In genomic region chr3:185162634-185163033, GRCh38 we compare ENCODE assay signal across 23 cellular contexts. TPM values are rescaled to one million over a fixed set of nuclear protein-coding genes. Genes with fewer than 3 reads are reported as not detected.
DNase-seq lines count a peak whose midpoint lies in the region; ATAC-seq and TF ChIP-seq lines count a peak whose summit lies in the region.
"Had no signal": no experiment of that assay in that cellular context is flagged by ENCODE, and none has a peak within 500 bp of the region (broad histone marks: within the 10 kb centered on the region; RNA-seq: fewer than 3 reads in every experiment).

No MANE protein-coding gene starts in this region.

- intact Hi-C loops in IMR-90 (cut with micrococcal nuclease) (no loop called here), upper lobe of right lung (cut with DNase I) (no loop called here), testis (cut with DNase I; ENCODE audit: low total_unique reads) (no loop called here)

- H2AFZ ChIP-seq in GM23338 (peak overlapping the region; percentile 52; the same call in 1 of the 2 replicates), IMR-90 (replicated peaks; ENCODE audit: low read length, poor library complexity) (no peak overlapping the region)

- no peaks in the 10 kb centered on the region for H3F3A ChIP-seq in GM23338 (replicated peaks; ENCODE audit: low read depth)

- POLR2A ChIA-PET in IMR-90 (lab: Charles Lee; ENCODE audit: unreplicated experiment) = no interaction called here

- H4K20me1 ChIP-seq in GM23338 (replicated peaks; ENCODE audit: insufficient read depth) = no peaks in the 10 kb centered on the region
- H4K20me1 ChIP-seq in IMR-90 (ENCODE audit: insufficient read depth, low read length) = no peaks in the 10 kb centered on the region
- H4K20me1 ChIP-seq: BLaER1 had no signal

- peaks cover 2% of the 10 kb centered on the region for H3K27me3 Mint-ChIP-seq in GM23338 (ENCODE audit: insufficient read depth, low read depth, poor library complexity)

- H3K4me3 ChIP-seq in GM23338 = no peak overlapping the region
- H3K4me3 ChIP-seq in IMR-90 (ENCODE audit: insufficient read depth, low read depth, low read length) = no peak overlapping the region
- H3K4me3 ChIP-seq in upper lobe of right lung = no peak overlapping the region
- H3K4me3 ChIP-seq in testis = no peak overlapping the region
- H3K4me3 ChIP-seq: BLaER1 had no signal

- H2BK5ac ChIP-seq in IMR-90 (ENCODE audit: low read depth, low read length, poor library complexity, severe bottlenecking) = no peak overlapping the region

- H3K9me3 Mint-ChIP-seq in GM23338 = no peaks in the 10 kb centered on the region
- H3K9me3 Mint-ChIP-seq: CD4-positive, CD25-positive, alpha-beta regulatory T cell; CD8-positive, alpha-beta memory T cell had no signal

- H3K27ac ChIP-seq in GM23338 (ENCODE audit: low read depth) (no peak overlapping the region), IMR-90 (ENCODE audit: insufficient read depth, low read length) (no peak overlapping the region), upper lobe of right lung (no peak overlapping the region), testis (no peak overlapping the region)
- H3K27ac ChIP-seq: BLaER1 had no signal

- no peak overlapping the region for H3K4ac ChIP-seq in IMR-90 (ENCODE audit: low read depth, low read length)

- H2BK15ac ChIP-seq in IMR-90 (ENCODE audit: low read depth, low read length) = no peak overlapping the region

- peaks cover 5% of the 10 kb centered on the region; the same call in 1 of the 2 replicates for H3K9me2 ChIP-seq in GM23338 (ENCODE audit: insufficient read depth)

- H3K36me3 ChIP-seq in GM23338 (ENCODE audit: insufficient read depth) (no peaks in the 10 kb centered on the region), IMR-90 (ENCODE audit: control insufficient read depth, insufficient read depth, low read length) (no peaks in the 10 kb centered on the region), upper lobe of right lung (no peaks in the 10 kb centered on the region), testis (ENCODE audit: low read depth, missing control alignments) (no peaks in the 10 kb centered on the region)
- H3K36me3 ChIP-seq: BE2C, BLaER1 had no signal

- peaks cover 8% of the 10 kb centered on the region for H3K4me1 Mint-ChIP-seq in GM23338
- H3K4me1 Mint-ChIP-seq: CD14-positive monocyte; CD4-positive, alpha-beta memory T cell; CD4-positive, CD25-positive, alpha-beta regulatory T cell; CD8-positive, alpha-beta memory T cell had no signal

- H3K79me2 ChIP-seq in GM23338 (replicated peaks; ENCODE audit: insufficient read depth) = no peaks in the 10 kb centered on the region

- no peak overlapping the region for H3K27ac Mint-ChIP-seq in GM23338
- H3K27ac Mint-ChIP-seq: CD4-positive, alpha-beta memory T cell; CD4-positive, CD25-positive, alpha-beta regulatory T cell; CD8-positive, alpha-beta memory T cell had no signal

- no peak overlapping the region for H3K23ac ChIP-seq in IMR-90 (ENCODE audit: low read depth, low read length)

- no peak overlapping the region for H3K56ac ChIP-seq in IMR-90 (ENCODE audit: extremely low read depth, insufficient read depth, low read length)

- no peak overlapping the region for H4K5ac ChIP-seq in IMR-90 (ENCODE audit: low read depth, low read length)

- H3K9me1 ChIP-seq in IMR-90 (ENCODE audit: insufficient read depth, low read length) = no peaks in the 10 kb centered on the region

- TF ChIP-seq POLR2A in IMR-90 (IDR thresholded peaks at IDR 0.05; ENCODE audit: low read depth, low read length) (no peak), testis (IDR thresholded peaks at IDR 0.05) (no peak)

- no peak overlapping the region for H3K9ac ChIP-seq in IMR-90 (ENCODE audit: low read depth, low read length)
- H3K9ac ChIP-seq: BLaER1 had no signal

- no peaks in the 10 kb centered on the region for H3K36me3 Mint-ChIP-seq in GM23338 (ENCODE audit: low read depth)
- H3K36me3 Mint-ChIP-seq: CD14-positive monocyte; CD4-positive, alpha-beta memory T cell; CD4-positive, CD25-positive, alpha-beta regulatory T cell; CD8-positive, alpha-beta memory T cell had no signal

- H3K9me3 ChIP-seq in IMR-90 (ENCODE audit: control insufficient read depth, insufficient read depth, low read length) (no peaks in the 10 kb centered on the region), upper lobe of right lung (no peaks in the 10 kb centered on the region), testis (no peaks in the 10 kb centered on the region)
- H3K9me3 ChIP-seq: BE2C, BLaER1 had no signal

- H3K4me3 Mint-ChIP-seq in GM23338 = no peak overlapping the region
- H3K4me3 Mint-ChIP-seq: CD14-positive monocyte; CD4-positive, alpha-beta memory T cell; CD4-positive, CD25-positive, alpha-beta regulatory T cell; CD8-positive, alpha-beta memory T cell had no signal

- dilution Hi-C loops in IMR-90 (cut with HindIII; ENCODE audit: low sequenced_read_pairs, unreplicated experiment) = no loop called here

- H3K14ac ChIP-seq in IMR-90 (replicated peaks; ENCODE audit: low read depth, low read length) = no peak overlapping the region

- no peak for ATAC-seq in GM23338
- ATAC-seq in IMR-90 (ENCODE audit: low read depth) = no peak
- peak; percentile 42 for ATAC-seq in upper lobe of right lung

- WGBS in IMR-90 (ENCODE audit: extremely low coverage in 2 of 2, insufficient read length in 1 of 2), 2 experiments = 59% methylated on average over 5 of the region's 8 CpGs; no CpG with 5 or more reads in 1 of the 2 experiments
- 67 to 81% methylated on average over 7 to 8 of the region's 8 CpGs for WGBS in testis, 2 donors

- BruUV-seq in IMR-90 (replicated peaks; lab: Mats Ljungman, UMichigan) = no TSS peak

- H2BK20ac ChIP-seq in IMR-90 (ENCODE audit: low read depth, low read length) = no peak overlapping the region

- H2BK120ac ChIP-seq in IMR-90 (ENCODE audit: low read depth, low read length) = no peak overlapping the region

- H2AK9ac ChIP-seq in IMR-90 (replicated peaks; ENCODE audit: low read depth, low read length, poor library complexity) = no peak overlapping the region

- no peak for TF ChIP-seq RAD21 in IMR-90 (IDR thresholded peaks at IDR 0.05; ENCODE audit: low read length)

- no peak overlapping the region for H3K4me2 ChIP-seq in GM23338
- no peak overlapping the region for H3K4me2 ChIP-seq in IMR-90 (ENCODE audit: low read depth, low read length)
- H3K4me2 ChIP-seq: BLaER1 had no signal

- TF ChIP-seq CTCF in GM23338 (conservative IDR thresholded peaks at IDR 0.05; ENCODE audit: low read depth in 2 of 2) = no peak
- TF ChIP-seq CTCF in IMR-90 (conservative IDR thresholded peaks at IDR 0.05; ENCODE audit: low read depth, low read length) = no peak
- no peak for TF ChIP-seq CTCF in upper lobe of right lung (IDR thresholded peaks at IDR 0.05)
- no peak for TF ChIP-seq CTCF in testis (IDR thresholded peaks at IDR 0.05)

- DNase-seq in EL (peak; percentile 8), GM23338 (ENCODE audit: low spot score) (no peak), IMR-90 (no peak), upper lobe of right lung (no peak), testis (no peak), SK-N-DZ (ENCODE audit: low spot score) (no peak)
- no peak for DNase-seq in activated T-cell treated with anti-CD3 and anti-CD28 coated beads, Interleukin-2, amount 50 U/mL, for 1 hour
- DNase-seq: 8988T; ACHN; BE2C; C1 segment of cervical spinal cord; CD4-positive, alpha-beta memory T cell; CD4-positive, CD25-positive, alpha-beta regulatory T cell; CD8-positive, alpha-beta memory T cell; COR-L47; DMS 273 treated with DMSO at 0.1 percent for 48 hours; DMS153; DMS53; DMS79; DND-41; GF-D8 had no signal

- no peak overlapping the region for H2AK5ac ChIP-seq in IMR-90 (ENCODE audit: low read depth, low read length)

- H3K79me1 ChIP-seq in IMR-90 (ENCODE audit: low read depth in 1 of 2, low read length in 2 of 2) = no peaks in the 10 kb centered on the region

- no peaks in the 10 kb centered on the region for H3K27me3 ChIP-seq in GM23338 (ENCODE audit: insufficient read depth)
- H3K27me3 ChIP-seq in IMR-90 (ENCODE audit: control insufficient read depth, insufficient read depth, low read length) = peaks cover 28% of the 10 kb centered on the region
- H3K27me3 ChIP-seq in upper lobe of right lung = no peaks in the 10 kb centered on the region
- no peaks in the 10 kb centered on the region for H3K27me3 ChIP-seq in testis
- H3K27me3 ChIP-seq: BE2C, BLaER1 had no signal

- H3K4me1 ChIP-seq in GM23338 (ENCODE audit: insufficient read depth) = no peaks in the 10 kb centered on the region
- no peaks in the 10 kb centered on the region for H3K4me1 ChIP-seq in IMR-90 (ENCODE audit: control insufficient read depth, insufficient read depth, low read length)
- H3K4me1 ChIP-seq in upper lobe of right lung = no peaks in the 10 kb centered on the region
- no peaks in the 10 kb centered on the region for H3K4me1 ChIP-seq in testis
- H3K4me1 ChIP-seq: BE2C had no signal

- no peak overlapping the region for H3K18ac ChIP-seq in IMR-90 (ENCODE audit: low read depth, low read length)

- in situ Hi-C loops in IMR-90 (cut with MboI; ENCODE audit: low sequenced_read_pairs) = no loop called here

- CTCF ChIA-PET in IMR-90 (lab: Yijun Ruan, JAX) = interaction anchor here (1.0 kb wide), 1 partner anchor 78 kb away, joined by 3 read pairs; no protein-coding TSS in a partner anchor

- H4K91ac ChIP-seq in IMR-90 (ENCODE audit: insufficient read depth, low read depth, low read length) = no peak overlapping the region

- no peak overlapping the region for H4K8ac ChIP-seq in IMR-90 (ENCODE audit: low read depth in 2 of 2, low read length in 2 of 2)

TF ChIP-seq in GM23338, 12 proteins besides CTCF, POLR2A, EP300 and RAD21 (continues in another document):
- TF ChIP-seq NANOG (IDR thresholded peaks at IDR 0.05; ENCODE audit: borderline replicate concordance) = no peak
- TF ChIP-seq JUNB (IDR thresholded peaks at IDR 0.05; ENCODE audit: unreplicated experiment) = no peak
- TF ChIP-seq EZH2 (IDR thresholded peaks at IDR 0.05; ENCODE audit: low read depth, unreplicated experiment) = no peak

TF ChIP-seq in IMR-90, 13 proteins besides CTCF, POLR2A, EP300 and RAD21:
- peak; percentile 30; the same call in 1 of the 2 replicates for TF ChIP-seq CEBPB (IDR thresholded peaks at IDR 0.05; ENCODE audit: low read depth, low read length)
- TF ChIP-seq FOS (IDR thresholded peaks at IDR 0.05; ENCODE audit: low read depth, low read length) = no peak
- no peak for TF ChIP-seq SMC3 (IDR thresholded peaks at IDR 0.05; ENCODE audit: low read depth, low read length)
- no peak for TF ChIP-seq RCOR1 (IDR thresholded peaks at IDR 0.05; ENCODE audit: insufficient replicate concordance, low read length)
TF ChIP-seq in IMR-90: peak in this region for 1.

RNA-seq across cellular contexts. Expression of gene C3orf70, which starts 9.8 kb away (rescaled TPM):
- 1.1 and 1.5 TPM in 2 replicates for total RNA-seq in GM23338 (2014; rRNA removed; shearing (Covaris generic))
- 0.42 and 0.45 TPM in 2 replicates for polyA plus RNA-seq in GM23338 (2016; fragmentation: Nextera tagmentation; extraction: Ambion mirVana)
- total RNA-seq in IMR-90 (2012; rRNA removed) = 1.8 and 2.8 TPM in 2 replicates
- polyA plus RNA-seq in IMR-90 (2012; rRNA removed) = 0.89 and 0.96 TPM in 2 replicates
- 0.35 and 0.63 TPM in 2 replicates for polyA plus RNA-seq in IMR-90 (2012; cell fraction: cytosol; rRNA removed)
- 0.28 and 0.45 TPM in 2 replicates for polyA plus RNA-seq in IMR-90 (2012; cell fraction: nucleus; rRNA removed; ENCODE audit: low replicate concordance)
- 4.1 TPM for total RNA-seq in upper lobe of right lung
- total RNA-seq in testis = 10 to 100 TPM; 21.0 to 33.5 TPM
- polyA plus RNA-seq in testis (ENCODE audit: insufficient read depth, low read depth, low replicate concordance) = 11.9 TPM
- 0.14 and 0.23 TPM in 2 replicates for polyA plus RNA-seq in SK-N-DZ (2014; cell fraction: cytosol; rRNA removed)
- 0.02 and 0.10 TPM in 2 replicates for polyA plus RNA-seq in SK-N-DZ (2014; cell fraction: nucleus; rRNA removed)
- total RNA-seq: CD4-positive, alpha-beta memory T cell; CD4-positive, CD25-positive, alpha-beta regulatory T cell had no signal
- polyA plus RNA-seq: CD4-positive, alpha-beta memory T cell; CD4-positive, CD25-positive, alpha-beta regulatory T cell; CD8-positive, alpha-beta memory T cell had no signal
